Comparison of ENCODE assay signal across 8 cellular contexts in genomic region chr13:19050901-19051300, GRCh38.
"Had no signal": no experiment of that assay in that cellular context is flagged by ENCODE, and none has a peak within 500 bp of the region (broad histone marks: within the 10 kb centered on the region; RNA-seq: fewer than 3 reads in every experiment).

No MANE protein-coding gene starts in this region.

- H2AFZ ChIP-seq: GM23338 had no signal

- H3K27ac Mint-ChIP-seq: GM23338, H9 had no signal

- H3K4me3 ChIP-seq: GM23338, K562 had no signal

- H3K4me2 ChIP-seq: GM23338 had no signal

- H3K4me3 Mint-ChIP-seq: GM23338, H9 had no signal

- FAIRE-seq: H1, H54, HTR-8/SVneo, K562 had no signal

- H3K4me1 Mint-ChIP-seq: GM23338, H9 had no signal

- DNase-seq: H9, HCEC 1CT, IMR-90 had no signal

- ATAC-seq: GM23338, K562 had no signal
